ENCODE assay signal across 1 cellular context in the genomic region with DNA sequence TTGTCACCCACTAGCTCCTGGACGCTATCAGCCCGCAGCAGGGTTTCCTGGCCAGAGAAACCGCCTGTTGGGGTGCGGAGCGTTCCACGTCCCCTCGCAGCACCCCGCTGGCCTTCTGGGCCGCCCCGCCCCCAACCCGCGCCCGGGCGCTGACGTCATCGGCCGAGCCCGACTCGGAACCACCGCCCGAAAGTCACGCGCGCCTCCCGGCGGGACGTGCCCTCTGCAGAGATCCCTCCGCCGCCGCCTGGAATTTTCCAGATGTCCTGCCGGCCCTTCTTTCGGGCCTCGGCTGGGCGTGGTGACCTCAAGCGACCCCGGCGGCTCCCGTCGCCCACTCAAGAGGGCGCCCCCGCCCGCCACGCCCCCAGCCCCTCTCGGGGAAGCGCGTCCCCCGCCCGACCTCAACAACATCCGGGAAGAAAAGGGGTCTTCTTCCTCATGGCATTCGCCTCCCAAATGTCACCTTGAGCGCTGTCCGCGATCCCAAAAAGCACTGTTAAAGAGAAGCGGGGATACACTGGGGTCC.
TF ChIP-seq lines count a peak whose summit lies in the region.

No MANE protein-coding gene starts in this region.

TF ChIP-seq in HEK293, 187 proteins besides CTCF, POLR2A, EP300 and RAD21 (continued from another document and continues in another):
- TF ChIP-seq ZNF513 (tag by site-specific recombination; IDR thresholded peaks at IDR 0.05) (no peak), ZNF747 (tag by site-specific recombination; IDR thresholded peaks at IDR 0.05) (no peak), ZFP37 (tag by site-specific recombination; IDR thresholded peaks at IDR 0.05) (no peak), ZNF660 (tag by site-specific recombination; IDR thresholded peaks at IDR 0.05) (peak; percentile 62), ZNF350 (tag by site-specific recombination; IDR thresholded peaks at IDR 0.05) (no peak), ZNF600 (tag by site-specific recombination; IDR thresholded peaks at IDR 0.05) (no peak; the same call in none of the 2 replicates), ZNF335 (tag by site-specific recombination; conservative IDR thresholded peaks at IDR 0.05) (no peak), ZNF266 (tag by site-specific recombination; IDR thresholded peaks at IDR 0.05; ENCODE audit: low read depth) (no peak), ZNF785 (tag by site-specific recombination; IDR thresholded peaks at IDR 0.05) (no peak), ZBTB1 (tag by site-specific recombination; IDR thresholded peaks at IDR 0.05) (peak; percentile 96), ZNF777 (tag by site-specific recombination; IDR thresholded peaks at IDR 0.05; ENCODE audit: borderline replicate concordance) (no peak), ZNF571 (tag by site-specific recombination; IDR thresholded peaks at IDR 0.05) (no peak), REST (tag by site-specific recombination; IDR thresholded peaks at IDR 0.05) (no peak), BCL11A (tag by site-specific recombination; IDR thresholded peaks at IDR 0.05; ENCODE audit: low read depth) (peak; percentile 85), KLF8 (tag by site-specific recombination; IDR thresholded peaks at IDR 0.05) (peak; percentile 95), ZSCAN23 (tag by site-specific recombination; IDR thresholded peaks at IDR 0.05) (no peak), ZNF610 (tag by site-specific recombination; IDR thresholded peaks at IDR 0.05; ENCODE audit: borderline replicate concordance) (peak; percentile 25; the same call in 1 of the 2 replicates), ZNF394 (tag by site-specific recombination; IDR thresholded peaks at IDR 0.05; ENCODE audit: borderline replicate concordance) (no peak), ZNF843 (tag by site-specific recombination; IDR thresholded peaks at IDR 0.05) (0 out of 2 replicates have a peak, but pooled peaks have one; percentile 58), ZNF324 (tag by site-specific recombination; IDR thresholded peaks at IDR 0.05) (peak; percentile 69; the same call in 1 of the 2 replicates), ZNF830 (tag by site-specific recombination; IDR thresholded peaks at IDR 0.05; ENCODE audit: low read depth) (no peak), SP7 (tag by site-specific recombination; IDR thresholded peaks at IDR 0.05) (peak; percentile 72), HOXD13 (CRISPR knock-in tag; IDR thresholded peaks at IDR 0.05; ENCODE audit: borderline replicate concordance) (no peak), ZNF18 (tag by site-specific recombination; IDR thresholded peaks at IDR 0.05) (no peak), ZNF707 (tag by site-specific recombination; IDR thresholded peaks at IDR 0.05) (no peak), ZFP3 (tag by site-specific recombination; IDR thresholded peaks at IDR 0.05; ENCODE audit: low read depth) (no peak), ZNF184 (tag by site-specific recombination; IDR thresholded peaks at IDR 0.05) (no peak; the same call in 1 of the 2 replicates), ZFP41 (tag by site-specific recombination; IDR thresholded peaks at IDR 0.05; ENCODE audit: borderline replicate concordance) (no peak), RBAK (tag by site-specific recombination; IDR thresholded peaks at IDR 0.05) (no peak), ZNF473 (tag by site-specific recombination; IDR thresholded peaks at IDR 0.05) (no peak), GLIS1 (tag by site-specific recombination; IDR thresholded peaks at IDR 0.05) (0 out of 2 replicates have a peak, but pooled peaks have one; percentile 19), PATZ1 (tag by site-specific recombination; IDR thresholded peaks at IDR 0.05) (peak; percentile 90), ZNF560 (tag by site-specific recombination; IDR thresholded peaks at IDR 0.05; ENCODE audit: borderline replicate concordance) (no peak), ZNF544 (tag by site-specific recombination; IDR thresholded peaks at IDR 0.05) (no peak), ZNF670 (tag by site-specific recombination; IDR thresholded peaks at IDR 0.05; ENCODE audit: low read depth) (no peak), ZNF623 (tag by site-specific recombination; IDR thresholded peaks at IDR 0.05) (no peak), ZFHX2 (tag by site-specific recombination; conservative IDR thresholded peaks at IDR 0.05) (peak; percentile 87), SP3 (tag by site-specific recombination; IDR thresholded peaks at IDR 0.05) (no peak; the same call in 1 of the 2 replicates), ZNF366 (tag by site-specific recombination; conservative IDR thresholded peaks at IDR 0.05) (no peak), KLF1 (tag by site-specific recombination; IDR thresholded peaks at IDR 0.05) (peak; percentile 94), ZNF664 (tag by site-specific recombination; IDR thresholded peaks at IDR 0.05) (no peak), ZNF426 (tag by site-specific recombination; IDR thresholded peaks at IDR 0.05) (no peak), ZNF433 (tag by site-specific recombination; IDR thresholded peaks at IDR 0.05; ENCODE audit: low read depth) (no peak), ZBTB49 (tag by site-specific recombination; IDR thresholded peaks at IDR 0.05; ENCODE audit: low read depth) (no peak), FEZF1 (tag by site-specific recombination; IDR thresholded peaks at IDR 0.05) (no peak; the same call in 1 of the 2 replicates)
- TF ChIP-seq, protein P1, sequence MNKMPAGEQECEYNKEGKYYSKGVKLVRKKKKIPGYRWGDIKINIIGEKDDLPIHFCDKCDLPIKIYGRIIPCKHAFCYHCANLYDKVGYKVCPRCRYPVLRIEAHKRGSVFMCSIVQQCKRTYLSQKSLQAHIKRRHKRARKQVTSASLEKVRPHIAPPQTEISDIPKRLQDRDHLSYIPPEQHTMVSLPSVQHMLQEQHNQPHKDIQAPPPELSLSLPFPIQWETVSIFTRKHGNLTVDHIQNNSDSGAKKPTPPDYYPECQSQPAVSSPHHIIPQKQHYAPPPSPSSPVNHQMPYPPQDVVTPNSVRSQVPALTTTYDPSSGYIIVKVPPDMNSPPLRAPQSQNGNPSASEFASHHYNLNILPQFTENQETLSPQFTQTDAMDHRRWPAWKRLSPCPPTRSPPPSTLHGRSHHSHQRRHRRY (tag by site-specific recombination; IDR thresholded peaks at IDR 0.05): no peak
- TF ChIP-seq, protein P2, sequence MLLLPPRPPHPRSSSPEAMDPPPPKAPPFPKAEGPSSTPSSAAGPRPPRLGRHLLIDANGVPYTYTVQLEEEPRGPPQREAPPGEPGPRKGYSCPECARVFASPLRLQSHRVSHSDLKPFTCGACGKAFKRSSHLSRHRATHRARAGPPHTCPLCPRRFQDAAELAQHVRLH (tag by site-specific recombination; IDR thresholded peaks at IDR 0.05): no peak
- TF ChIP-seq, protein P3, sequence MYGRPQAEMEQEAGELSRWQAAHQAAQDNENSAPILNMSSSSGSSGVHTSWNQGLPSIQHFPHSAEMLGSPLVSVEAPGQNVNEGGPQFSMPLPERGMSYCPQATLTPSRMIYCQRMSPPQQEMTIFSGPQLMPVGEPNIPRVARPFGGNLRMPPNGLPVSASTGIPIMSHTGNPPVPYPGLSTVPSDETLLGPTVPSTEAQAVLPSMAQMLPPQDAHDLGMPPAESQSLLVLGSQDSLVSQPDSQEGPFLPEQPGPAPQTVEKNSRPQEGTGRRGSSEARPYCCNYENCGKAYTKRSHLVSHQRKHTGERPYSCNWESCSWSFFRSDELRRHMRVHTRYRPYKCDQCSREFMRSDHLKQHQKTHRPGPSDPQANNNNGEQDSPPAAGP (tag by site-specific recombination; IDR thresholded peaks at IDR 0.05): peak; percentile 78
- TF ChIP-seq, protein P4, sequence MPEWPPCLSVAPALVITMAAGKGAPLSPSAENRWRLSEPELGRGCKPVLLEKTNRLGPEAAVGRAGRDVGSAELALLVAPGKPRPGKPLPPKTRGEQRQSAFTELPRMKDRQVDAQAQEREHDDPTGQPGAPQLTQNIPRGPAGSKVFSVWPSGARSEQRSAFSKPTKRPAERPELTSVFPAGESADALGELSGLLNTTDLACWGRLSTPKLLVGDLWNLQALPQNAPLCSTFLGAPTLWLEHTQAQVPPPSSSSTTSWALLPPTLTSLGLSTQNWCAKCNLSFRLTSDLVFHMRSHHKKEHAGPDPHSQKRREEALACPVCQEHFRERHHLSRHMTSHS (tag by site-specific recombination; IDR thresholded peaks at IDR 0.05): 0 out of 2 replicates have a peak, but pooled peaks have one; percentile 16
